8 cellular contexts compared by ENCODE assay signal in genomic region chr9:130847306-130848217, GRCh38. TPM values are rescaled to one million over a fixed set of nuclear protein-coding genes. Genes with fewer than 3 reads are reported as not detected.
DNase-seq lines count a peak whose midpoint lies in the region; ATAC-seq and TF ChIP-seq lines count a peak whose summit lies in the region.
"Had no signal": no experiment of that assay in that cellular context is flagged by ENCODE, and none has a peak within 500 bp of the region (broad histone marks: within the 10 kb centered on the region; RNA-seq: fewer than 3 reads in every experiment).

No MANE protein-coding gene starts in this region.

- TF ChIP-seq CTCF in endodermal cell (conservative IDR thresholded peaks at IDR 0.05), result peak; percentile 37
- no peak for TF ChIP-seq CTCF in lower lobe of right lung (IDR thresholded peaks at IDR 0.05)
- TF ChIP-seq CTCF in natural killer cell (IDR thresholded peaks at IDR 0.05), result no peak

- H3K36me3 ChIP-seq in endodermal cell (ENCODE audit: control insufficient read depth, insufficient read depth, low read length), result peaks cover 5% of the 10 kb centered on the region
- no peaks in the 10 kb centered on the region for H3K36me3 ChIP-seq in lower lobe of right lung

- H3K27me3 Mint-ChIP-seq in endodermal cell (ENCODE audit: insufficient read depth) (no peaks in the 10 kb centered on the region), natural killer cell (ENCODE audit: low read depth in 2 of 2) (no peaks in the 10 kb centered on the region)
- H3K27me3 Mint-ChIP-seq: IgD-negative memory B cell had no signal

- no peaks in the 10 kb centered on the region for H3K9me3 ChIP-seq in endodermal cell (ENCODE audit: control insufficient read depth, low read length)
- H3K9me3 ChIP-seq in lower lobe of right lung, result no peaks in the 10 kb centered on the region

- H3K4me1 Mint-ChIP-seq in endodermal cell (peaks cover 27% of the 10 kb centered on the region), natural killer cell (peaks cover 25 to 33% of the 10 kb centered on the region in 2 donors)

- H3K4me1 ChIP-seq in endodermal cell (ENCODE audit: control insufficient read depth, insufficient read depth, low read length), result peaks cover 5% of the 10 kb centered on the region
- peaks cover 57% of the 10 kb centered on the region for H3K4me1 ChIP-seq in lower lobe of right lung

- H3K27ac ChIP-seq in endodermal cell (ENCODE audit: low read depth, low read length) (peak overlapping the region; percentile 80), lower lobe of right lung (peak overlapping the region; percentile 69)

- peak overlapping the region; percentile 83 for H3K27ac Mint-ChIP-seq in endodermal cell
- H3K27ac Mint-ChIP-seq in natural killer cell, result no peak overlapping the region

- intact Hi-C loops in lower lobe of right lung (cut with DNase I) (no loop called here), natural killer cell (cut with micrococcal nuclease) (no loop called here)

- no peak overlapping the region for H3K9ac ChIP-seq in endodermal cell (ENCODE audit: extremely low read depth, low read length, poor library complexity, severe bottlenecking)

- H3K4me3 ChIP-seq in endodermal cell (ENCODE audit: low read length) (no peak overlapping the region), lower lobe of right lung (no peak overlapping the region)

- DNase-seq in NCI-H446 treated with DMSO at 0.1 percent for 48 hours (lab: John Stamatoyannopoulos, UW) (peak; percentile 53), endodermal cell (peak; percentile 78), lower lobe of right lung (no peak), ureter (ENCODE audit: low spot score) (peak; percentile 75), NCI-H1694 (lab: John Stamatoyannopoulos, UW) (no peak), NCI-H526 treated with DMSO at 0.1 percent for 48 hours (lab: John Stamatoyannopoulos, UW) (no peak), natural killer cell (no peak)

- H3K27me3 ChIP-seq in endodermal cell (ENCODE audit: control insufficient read depth, insufficient read depth, low read length, poor library complexity, severe bottlenecking), result no peaks in the 10 kb centered on the region
- no peaks in the 10 kb centered on the region for H3K27me3 ChIP-seq in lower lobe of right lung (ENCODE audit: low read depth)

- WGBS in endodermal cell (ENCODE audit: insufficient coverage in 1 of 2, insufficient read length in 1 of 2), 2 experiments, result 47 to 65% methylated on average over 8 to 13 of the region's 13 CpGs

- H3K36me3 Mint-ChIP-seq in endodermal cell (ENCODE audit: low read depth), result peaks cover 14% of the 10 kb centered on the region
- no peaks in the 10 kb centered on the region for H3K36me3 Mint-ChIP-seq in natural killer cell

- no peaks in the 10 kb centered on the region for H3K9me3 Mint-ChIP-seq in endodermal cell
- no peaks in the 10 kb centered on the region for H3K9me3 Mint-ChIP-seq in natural killer cell
- H3K9me3 Mint-ChIP-seq: IgD-negative memory B cell had no signal

- peak; percentile 80 to 85 for ATAC-seq in lower lobe of right lung
- no peak for ATAC-seq in natural killer cell

- H3K4me3 Mint-ChIP-seq in endodermal cell, result no peak overlapping the region
- no peak overlapping the region for H3K4me3 Mint-ChIP-seq in natural killer cell
- H3K4me3 Mint-ChIP-seq: IgD-negative memory B cell had no signal

RNA-seq across cellular contexts. Expression of gene ABL1, which starts 12.5 kb away (rescaled TPM):
- total RNA-seq in endodermal cell (10 to 100 TPM; 78.8 to 94.1 TPM), lower lobe of right lung (50.2 TPM), ureter (72.6 TPM), natural killer cell (10 to 100 TPM; 49.7 to 65.6 (median 53.8) TPM)
- polyA plus RNA-seq in endodermal cell (2013, experiment 1 of 2), result 62.3 TPM
- 60.4 TPM for polyA plus RNA-seq in endodermal cell (2013, experiment 2 of 2)

RNA-seq across cellular contexts. Expression of gene QRFP, which starts 49.0 kb away (rescaled TPM):
- total RNA-seq in endodermal cell, result not detected
- not detected for polyA plus RNA-seq in endodermal cell (2013, experiment 1 of 2)
- polyA plus RNA-seq in endodermal cell (2013, experiment 2 of 2), result not detected
- total RNA-seq in lower lobe of right lung, result not detected
- not detected for total RNA-seq in ureter
- total RNA-seq in natural killer cell, result not detected
- polyA plus RNA-seq: IgD-negative memory B cell had no signal

Comparison
In these comparisons a context has a peak if more than half of its experiments do, and no peak if none do; other contexts are left out.
1. DNase-seq: peak in NCI-H446 treated with DMSO at 0.1 percent for 48 hours (single experiment), endodermal cell (single experiment) and ureter (single experiment); none in lower lobe of right lung (single experiment), NCI-H1694 (single experiment), NCI-H526 treated with DMSO at 0.1 percent for 48 hours (single experiment) and natural killer cell (single experiment).
2. ATAC-seq: peak in lower lobe of right lung (2 of 2); none in natural killer cell (0 of 3).